2 cellular contexts compared by ENCODE assay signal in the genomic region with DNA sequence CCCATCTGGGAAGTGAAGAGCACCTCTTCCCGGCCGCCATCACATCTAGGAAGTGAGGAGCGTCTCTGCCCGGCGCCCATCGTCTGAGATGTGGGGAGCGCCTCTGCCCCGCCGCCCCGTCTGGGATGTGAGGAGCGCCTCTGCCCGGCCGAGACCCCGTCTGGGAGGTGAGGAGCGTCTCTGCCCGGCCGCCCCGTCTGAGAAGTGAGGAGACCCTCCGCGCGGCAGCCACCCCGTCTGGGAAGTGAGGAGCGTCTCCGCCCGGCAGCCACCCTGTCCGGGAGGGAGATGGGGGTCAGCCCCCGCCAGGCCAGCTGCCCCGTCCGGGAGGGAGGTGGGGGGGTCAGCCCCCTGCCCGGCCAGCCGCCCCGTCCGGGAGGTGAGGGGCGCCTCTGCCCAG. TPM values are rescaled to one million over a fixed set of nuclear protein-coding genes. Genes with fewer than 3 reads are reported as not detected.
"Had no signal": no experiment of that assay in that cellular context is flagged by ENCODE, and none has a peak within 500 bp of the region (broad histone marks: within the 10 kb centered on the region; RNA-seq: fewer than 3 reads in every experiment).

No MANE protein-coding gene starts in this region.

RNA-seq across cellular contexts. Expression of a gene that starts 36.1 kb away (rescaled TPM):
- total RNA-seq: G401, GM12878 had no signal

RNA-seq across cellular contexts. Expression of a gene that starts 52.5 kb away (rescaled TPM):
- total RNA-seq: G401, GM12878 had no signal
